ENCODE assay signal across 1 cellular context in the genomic region with DNA sequence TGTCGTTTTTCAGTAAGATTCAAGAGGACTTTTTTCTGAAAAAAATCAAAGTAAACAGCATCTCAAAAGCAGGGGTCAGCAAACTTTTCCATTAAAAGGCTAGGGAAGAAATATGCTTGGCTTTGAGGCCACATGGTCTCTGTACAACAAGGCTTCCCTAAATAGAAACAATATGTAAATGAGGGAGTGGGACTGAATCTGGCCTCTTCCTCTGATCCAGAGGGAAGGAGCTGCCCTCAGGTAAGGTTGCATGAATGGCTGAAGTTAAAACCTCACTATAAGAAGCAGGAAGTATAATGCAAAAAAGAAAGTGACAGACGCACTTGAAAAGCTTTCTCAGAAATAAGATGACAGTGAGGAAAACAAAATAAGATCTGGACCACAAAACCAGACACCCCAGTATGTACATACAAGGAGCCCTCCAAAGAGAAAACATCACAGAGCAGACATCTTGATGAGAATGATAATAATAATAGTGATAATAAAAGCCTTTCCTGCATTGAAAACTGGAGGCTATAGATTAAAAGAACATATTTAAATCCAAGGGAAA.
TF ChIP-seq lines count a peak whose summit lies in the region.

No MANE protein-coding gene starts in this region.

TF ChIP-seq in K562, 482 proteins besides CTCF, POLR2A, EP300 and RAD21:
- TF ChIP-seq, protein P1, sequence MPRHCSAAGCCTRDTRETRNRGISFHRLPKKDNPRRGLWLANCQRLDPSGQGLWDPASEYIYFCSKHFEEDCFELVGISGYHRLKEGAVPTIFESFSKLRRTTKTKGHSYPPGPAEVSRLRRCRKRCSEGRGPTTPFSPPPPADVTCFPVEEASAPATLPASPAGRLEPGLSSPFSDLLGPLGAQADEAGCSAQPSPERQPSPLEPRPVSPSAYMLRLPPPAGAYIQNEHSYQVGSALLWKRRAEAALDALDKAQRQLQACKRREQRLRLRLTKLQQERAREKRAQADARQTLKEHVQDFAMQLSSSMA (CRISPR knock-in tag; IDR thresholded peaks at IDR 0.05): no peak
- TF ChIP-seq SP2 (IDR thresholded peaks at IDR 0.05; ENCODE audit: extremely low read depth, low read depth, low read length, poor library complexity, severe bottlenecking): no peak
- TF ChIP-seq OTX1 (CRISPR knock-in tag; IDR thresholded peaks at IDR 0.05): no peak
